8 cellular contexts compared by ENCODE assay signal in the genomic region with DNA sequence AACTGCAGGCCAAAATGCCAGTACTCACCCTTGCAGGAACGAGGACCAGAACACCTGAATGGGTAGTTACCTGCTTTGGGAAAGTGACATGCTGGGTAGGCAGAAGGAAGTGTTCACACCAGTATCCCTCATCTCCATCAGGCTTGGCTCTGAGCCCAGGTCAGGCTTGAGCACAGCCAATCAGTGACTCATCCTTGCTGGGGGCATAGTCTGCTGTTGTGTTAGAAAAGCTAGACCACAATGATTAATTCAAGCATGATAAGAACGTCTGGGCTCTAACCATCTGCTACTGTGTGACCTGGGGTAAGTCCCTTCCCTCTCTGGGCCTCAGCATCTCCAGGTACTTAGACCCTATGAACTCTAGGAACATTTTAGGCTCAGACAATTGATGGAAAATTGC.
DNase-seq lines count a peak whose midpoint lies in the region; ATAC-seq and TF ChIP-seq lines count a peak whose summit lies in the region.

No MANE protein-coding gene starts in this region.

- no peaks in the 10 kb centered on the region for H3K36me3 ChIP-seq in sigmoid colon

- TF ChIP-seq CTCF in sigmoid colon (IDR thresholded peaks at IDR 0.05), result no peak

- peak; percentile 67 for DNase-seq in HCEC 1CT
- DNase-seq in RPMI7951 (ENCODE audit: low read depth), result peak; percentile 98
- peak; percentile 82 for DNase-seq in fibroblast of the conjunctiva (ENCODE audit: low read depth)
- DNase-seq in sigmoid colon, result peak; percentile 88
- DNase-seq in SIG-M5 treated with dmso at 0.1 percent for 504 hours (lab: John Stamatoyannopoulos, UW; ENCODE audit: unreplicated experiment), result no peak
- no peak for DNase-seq in NCI-H82 (lab: John Stamatoyannopoulos, UW)
- DNase-seq in stimulated activated CD4-positive, alpha-beta T cell treated with anti-CD3 and anti-CD28 coated beads, Interleukin-2, amount 100 ng/mL, for 24 hours, result no peak

- no peaks in the 10 kb centered on the region for H3K9me3 ChIP-seq in sigmoid colon

- H3K27ac ChIP-seq in sigmoid colon, result peak overlapping the region; percentile 74 to 84 (median 78)

- H3K4me3 ChIP-seq in sigmoid colon, result no peak overlapping the region

- H3K4me1 ChIP-seq in sigmoid colon, result peaks cover 0 to 67% (median 54%) of the 10 kb centered on the region in 4 donors

- 26 to 36% methylated on average over 2 of the region's 2 CpGs for WGBS in sigmoid colon, 2 donors

- intact Hi-C loops in sigmoid colon (cut with DNase I), result loop anchor here (2.0 to 10.0 kb wide), 4 partner anchors 105 to 697 kb away; a partner anchor contains a TSS

- no peaks in the 10 kb centered on the region for H3K27me3 ChIP-seq in sigmoid colon

- ATAC-seq in HG03378 (IDR thresholded peaks at IDR 0.05; ENCODE audit: unreplicated experiment), result no peak

- no peak for TF ChIP-seq EP300 in sigmoid colon (IDR thresholded peaks at IDR 0.05)

- TF ChIP-seq POLR2A in sigmoid colon (IDR thresholded peaks at IDR 0.05), result no peak

Comparison
In these comparisons a context has a peak if more than half of its experiments do, and no peak if none do; other contexts are left out.
1. DNase-seq: peak in HCEC 1CT (single experiment), RPMI7951 (single experiment), fibroblast of the conjunctiva (single experiment) and sigmoid colon (single experiment); none in SIG-M5 treated with dmso at 0.1 percent for 504 hours (single experiment), NCI-H82 (single experiment) and stimulated activated CD4-positive, alpha-beta T cell treated with anti-CD3 and anti-CD28 coated beads, Interleukin-2, amount 100 ng/mL, for 24 hours (0 of 2).